In genomic region chr1:239244084-239244483, GRCh38 we compare ENCODE assay signal across 22 cellular contexts.
DNase-seq lines count a peak whose midpoint lies in the region; ATAC-seq, FAIRE-seq and TF ChIP-seq lines count a peak whose summit lies in the region.
"Had no signal": no experiment of that assay in that cellular context is flagged by ENCODE, and none has a peak within 500 bp of the region (broad histone marks: within the 10 kb centered on the region; RNA-seq: fewer than 3 reads in every experiment).

No MANE protein-coding gene starts in this region.

- FAIRE-seq in HepG2 (lab: Jason Lieb, UNC) (no peak), D721Med (lab: Jason Lieb, UNC) (peak; percentile 55), K562 (lab: Jason Lieb, UNC) (no peak)
- FAIRE-seq: GM12891, GM19239 had no signal

- in situ Hi-C loops in HepG2 (cut with HindIII; ENCODE audit: extremely low pct_ligation_motif_present, low pct_unique_long_range_greater_than_20kb) (no loop called here), K562 (cut with MboI) (no loop called here)

- no peaks in the 10 kb centered on the region for H3K9me1 ChIP-seq in K562 (ENCODE audit: control insufficient read depth, insufficient read depth, low read length)

- H3K79me2 ChIP-seq in HepG2 (ENCODE audit: insufficient read depth, low read length) (no peaks in the 10 kb centered on the region), K562 (ENCODE audit: control insufficient read depth, insufficient read depth, low read length) (no peaks in the 10 kb centered on the region), MM.1S (ENCODE audit: low read length) (no peaks in the 10 kb centered on the region)

- TF ChIP-seq CTCF in HepG2 (CRISPR knock-in tag; IDR thresholded peaks at IDR 0.05): no peak
- no peak for TF ChIP-seq CTCF in right lobe of liver (IDR thresholded peaks at IDR 0.05)
- no peak for TF ChIP-seq CTCF in D721Med (IDR thresholded peaks at IDR 0.05; ENCODE audit: insufficient read depth, missing control alignments)
- TF ChIP-seq CTCF in K562 (IDR thresholded peaks at IDR 0.05 in 2 of 3, conservative IDR thresholded peaks at IDR 0.05 in 1 of 3; ENCODE audit: insufficient read depth in 2 of 3, low read depth in 1 of 3, low read length in 3 of 3): no peak
- no peak for TF ChIP-seq CTCF in MM.1S (IDR thresholded peaks at IDR 0.05; ENCODE audit: low read length)

- H2AFZ ChIP-seq in HepG2 (ENCODE audit: low read length): no peak overlapping the region
- no peak overlapping the region for H2AFZ ChIP-seq in K562 (ENCODE audit: low read depth, low read length)
- H2AFZ ChIP-seq in MM.1S (ENCODE audit: low read length): no peak overlapping the region

- intact Hi-C loops in HepG2 (cut with micrococcal nuclease; ENCODE audit: unreplicated experiment): no loop called here
- intact Hi-C loops in right lobe of liver (cut with DNase I): no loop called here
- intact Hi-C loops in K562 (cut with micrococcal nuclease): no loop called here

- H3K36me3 ChIP-seq in HepG2 (replicated peaks in 1 of 2; ENCODE audit: control insufficient read depth in 1 of 2, insufficient read depth in 2 of 2, low read length in 2 of 2): no peaks in the 10 kb centered on the region
- no peaks in the 10 kb centered on the region for H3K36me3 ChIP-seq in right lobe of liver
- no peaks in the 10 kb centered on the region for H3K36me3 ChIP-seq in K562 (ENCODE audit: control insufficient read depth, insufficient read depth, low read length)
- no peaks in the 10 kb centered on the region for H3K36me3 ChIP-seq in MM.1S (replicated peaks; ENCODE audit: insufficient read depth, low read length)
- H3K36me3 ChIP-seq: BLaER1 treated with 17β-estradiol and CSF1 and Interleukin-3, amounts not matched to agents 10 nM and 100 nM had no signal

- no peak overlapping the region for H3K4me3 ChIP-seq in HepG2 (replicated peaks in 1 of 3; ENCODE audit: insufficient read depth in 1 of 3, low read depth in 2 of 3, low read length in 3 of 3)
- H3K4me3 ChIP-seq in right lobe of liver: no peak overlapping the region
- H3K4me3 ChIP-seq in K562: no peak overlapping the region
- no peak overlapping the region for H3K4me3 ChIP-seq in MM.1S (ENCODE audit: low read length)
- H3K4me3 ChIP-seq: BLaER1 treated with 17β-estradiol and CSF1 and Interleukin-3, amounts not matched to agents 10 nM and 100 nM had no signal

- H3K9me2 ChIP-seq in MM.1S (replicated peaks; ENCODE audit: insufficient read depth, low read length): no peaks in the 10 kb centered on the region

- no peak for DNase-seq in HepG2 (ENCODE audit: low spot score)
- DNase-seq in right lobe of liver: no peak
- DNase-seq in D721Med (ENCODE audit: insufficient read length, low spot score): no peak
- no peak for DNase-seq in K562 (ENCODE audit: extremely low read depth in 1 of 4, low spot score in 3 of 4)
- no peak for DNase-seq in MM.1S
- DNase-seq in T-helper 9 cell: no peak
- DNase-seq: AML-193; Caco-2; Calu3; CD4-positive, alpha-beta T cell; CD8-positive, alpha-beta T cell; DMS 273 treated with DMSO at 0.1 percent for 48 hours; DMS153; DMS53; DMS79 treated with DMSO at 0.1 percent for 48 hours; GF-D8 had no signal

- no peak for TF ChIP-seq POLR2A in HepG2 (IDR thresholded peaks at IDR 0.05; ENCODE audit: insufficient read depth in 1 of 2, low read depth in 2 of 2, low read length in 2 of 2)
- no peak for TF ChIP-seq POLR2A in right lobe of liver (IDR thresholded peaks at IDR 0.05)
- TF ChIP-seq POLR2A in K562 (conservative IDR thresholded peaks at IDR 0.05): no peak

- H3K4me1 ChIP-seq in HepG2 (ENCODE audit: insufficient read depth, low read length) (no peaks in the 10 kb centered on the region), right lobe of liver (no peaks in the 10 kb centered on the region), K562 (replicated peaks in 1 of 2; ENCODE audit: control insufficient read depth in 2 of 2, insufficient read depth in 2 of 2, low read length in 2 of 2) (no peaks in the 10 kb centered on the region), MM.1S (ENCODE audit: low read length) (no peaks in the 10 kb centered on the region)
- H3K4me1 ChIP-seq: Caco-2 had no signal

- H3K9me3 ChIP-seq in HepG2 (ENCODE audit: low read length) (peaks cover 79% of the 10 kb centered on the region), right lobe of liver (no peaks in the 10 kb centered on the region), K562 (replicated peaks; ENCODE audit: control insufficient read depth, insufficient read depth, low read depth, low read length) (no peaks in the 10 kb centered on the region), MM.1S (replicated peaks; ENCODE audit: insufficient read depth, low read length) (no peaks in the 10 kb centered on the region)
- H3K9me3 ChIP-seq: BLaER1 treated with 17β-estradiol and CSF1 and Interleukin-3, amounts not matched to agents 10 nM and 100 nM; Caco-2 had no signal

- no peak for ATAC-seq in HepG2
- ATAC-seq in right lobe of liver: no peak
- ATAC-seq in K562: no peak
- no peak for ATAC-seq in HG02763 (IDR thresholded peaks at IDR 0.05; ENCODE audit: unreplicated experiment)
- ATAC-seq: CD8-positive, alpha-beta T cell had no signal

- H3K4me2 ChIP-seq in HepG2 (ENCODE audit: low read depth, low read length) (no peak overlapping the region), K562 (ENCODE audit: insufficient read depth, low read length) (no peak overlapping the region), MM.1S (ENCODE audit: low read depth, low read length) (no peak overlapping the region)
- H3K4me2 ChIP-seq: BLaER1 treated with 17β-estradiol and CSF1 and Interleukin-3, amounts not matched to agents 10 nM and 100 nM had no signal

- CTCF ChIA-PET in HepG2 (lab: Yijun Ruan, JAX; ENCODE audit: low intra/inter-chr PET ratio, low total read pairs) (no interaction called here), K562 (lab: Yijun Ruan, JAX; ENCODE audit: low intra/inter-chr PET ratio) (no interaction called here)

- POLR2A ChIA-PET in HepG2 (lab: Yijun Ruan, JAX): no interaction called here
- POLR2A ChIA-PET in K562 (lab: Yijun Ruan, JAX): no interaction called here

- no peaks in the 10 kb centered on the region for H3F3A ChIP-seq in MM.1S (ENCODE audit: insufficient read depth, low read length)

- H4K20me1 ChIP-seq in HepG2 (ENCODE audit: insufficient read depth, low read length): no peaks in the 10 kb centered on the region
- no peaks in the 10 kb centered on the region for H4K20me1 ChIP-seq in K562 (replicated peaks; ENCODE audit: control insufficient read depth, insufficient read depth, low read length)
- no peaks in the 10 kb centered on the region for H4K20me1 ChIP-seq in MM.1S (ENCODE audit: insufficient read depth, low read length)
- H4K20me1 ChIP-seq: BLaER1 treated with 17β-estradiol and CSF1 and Interleukin-3, amounts not matched to agents 10 nM and 100 nM had no signal

- BruUV-seq in HepG2 (replicated peaks; lab: Mats Ljungman, UMichigan) (no TSS peak), K562 (replicated peaks; lab: Mats Ljungman, UMichigan) (no TSS peak)

- no peak overlapping the region for H3K27ac ChIP-seq in HepG2 (ENCODE audit: extremely low read length, insufficient read depth, low read length)
- no peak overlapping the region for H3K27ac ChIP-seq in right lobe of liver
- no peak overlapping the region for H3K27ac ChIP-seq in K562 (ENCODE audit: extremely low read depth, low read depth, low read length)
- no peak overlapping the region for H3K27ac ChIP-seq in MM.1S (ENCODE audit: low read length)
- H3K27ac ChIP-seq: 22Rv1; BLaER1 treated with 17β-estradiol and CSF1 and Interleukin-3, amounts not matched to agents 10 nM and 100 nM; C4-2B had no signal

- 5% methylated on average over 2 of the region's 2 CpGs for WGBS in HepG2 (ENCODE audit: low lambda C conversion rate)
- 61% methylated on average over 2 of the region's 2 CpGs for WGBS in right lobe of liver (ENCODE audit: insufficient coverage, low coverage, low lambda C conversion rate, missing lambda C conversion rate)
- WGBS in K562 (ENCODE audit: insufficient coverage, low coverage, missing lambda C conversion rate): 4% methylated on average over 2 of the region's 2 CpGs

- TF ChIP-seq RAD21 in HepG2 (CRISPR knock-in tag; IDR thresholded peaks at IDR 0.05) (no peak), K562 (CRISPR knock-in tag; conservative IDR thresholded peaks at IDR 0.05 in 1 of 2, IDR thresholded peaks at IDR 0.05 in 1 of 2) (no peak)

- TF ChIP-seq EP300 in HepG2 (IDR thresholded peaks at IDR 0.05; ENCODE audit: low read depth in 2 of 2, low read length in 2 of 2): no peak
- no peak for TF ChIP-seq EP300 in HepG2 (CRISPR knock-in tag; IDR thresholded peaks at IDR 0.05; ENCODE audit: borderline replicate concordance)
- TF ChIP-seq EP300 in K562 (IDR thresholded peaks at IDR 0.05; ENCODE audit: low read length): no peak

- H3K27me3 ChIP-seq in HepG2 (ENCODE audit: control insufficient read depth in 1 of 2, insufficient read depth in 2 of 2, low read length in 2 of 2) (no peaks in the 10 kb centered on the region), right lobe of liver (no peaks in the 10 kb centered on the region), K562 (ENCODE audit: control insufficient read depth in 2 of 2, insufficient read depth in 2 of 2, low read length in 2 of 2) (no peaks in the 10 kb centered on the region), MM.1S (replicated peaks; ENCODE audit: insufficient read depth, low read length) (no peaks in the 10 kb centered on the region)
- H3K27me3 ChIP-seq: BLaER1 treated with 17β-estradiol and CSF1 and Interleukin-3, amounts not matched to agents 10 nM and 100 nM had no signal

- H3K9ac ChIP-seq in HepG2 (ENCODE audit: insufficient read depth, low read depth, low read length) (no peak overlapping the region), K562 (ENCODE audit: insufficient read depth in 1 of 2, low read depth in 2 of 2, low read length in 2 of 2) (no peak overlapping the region), MM.1S (ENCODE audit: low read length) (no peak overlapping the region)
- H3K9ac ChIP-seq: BLaER1 treated with 17β-estradiol and CSF1 and Interleukin-3, amounts not matched to agents 10 nM and 100 nM had no signal

TF ChIP-seq in HepG2, 621 proteins besides CTCF, POLR2A, EP300 and RAD21 (continues in another document):
- peak; percentile 51; the same call in 1 of the 2 replicates for TF ChIP-seq MAFF (IDR thresholded peaks at IDR 0.05; ENCODE audit: low read depth, low read length)
- no peak for TF ChIP-seq ZNF598 (CRISPR knock-in tag; IDR thresholded peaks at IDR 0.05; ENCODE audit: borderline replicate concordance)

TF ChIP-seq in K562, 482 proteins besides CTCF, POLR2A, EP300 and RAD21 (continues in another document):
- TF ChIP-seq TBP (optimal IDR thresholded peaks at IDR 0.05; ENCODE audit: low read depth, low read length) (no peak), TFAM (CRISPR knock-in tag; conservative IDR thresholded peaks at IDR 0.05) (no peak)

Comparison
In these comparisons a context has a peak if more than half of its experiments do, and no peak if none do; other contexts are left out.
1. Of the 241 proteins assayed by ChIP-seq in both HepG2 and K562: peak only in HepG2: MAFF; only in K562: none; in both: MAFK; in neither: 239.